28 cellular contexts compared by ENCODE assay signal in genomic region chr13:98181106-98181815, GRCh38. TPM values are rescaled to one million over a fixed set of nuclear protein-coding genes. Genes with fewer than 3 reads are reported as not detected.
"Had no signal": no experiment of that assay in that cellular context is flagged by ENCODE, and none has a peak within 500 bp of the region (broad histone marks: within the 10 kb centered on the region; RNA-seq: fewer than 3 reads in every experiment).

No MANE protein-coding gene starts in this region.

- H3K27ac ChIP-seq: hepatocyte, neural progenitor cell, psoas muscle, skin epidermis, suprapubic skin, transverse colon, vagina, WERI-Rb-1 had no signal

- H3K36me3 ChIP-seq: neural progenitor cell, suprapubic skin, transverse colon, vagina had no signal

- H2AFZ ChIP-seq: hepatocyte, neural progenitor cell had no signal

- H3K36me3 Mint-ChIP-seq: naive B cell had no signal

- ATAC-seq: esophagus mucosa; mucosa of descending colon; psoas muscle; right cardiac atrium; stimulated activated naive CD8-positive, alpha-beta T cell treated with anti-CD3 and anti-CD28 coated beads, Interleukin-15, amount 100 ng/mL, for 72 hours had no signal

- H3K4me2 ChIP-seq: hepatocyte, neural progenitor cell had no signal

- H3K4me3 Mint-ChIP-seq: central memory CD8-positive, alpha-beta T cell; naive B cell; neural progenitor cell; stimulated activated naive CD8-positive, alpha-beta T cell treated with anti-CD3 and anti-CD28 coated beads, Interleukin-15, amount 100 ng/mL, for 72 hours had no signal

- H3K9ac ChIP-seq: neural progenitor cell had no signal

- H3K27me3 ChIP-seq: hepatocyte, neural progenitor cell, suprapubic skin, transverse colon, vagina had no signal

- H3K4me1 ChIP-seq: neural progenitor cell, psoas muscle, suprapubic skin, transverse colon, vagina had no signal

- H3K27me3 Mint-ChIP-seq: stimulated activated naive CD8-positive, alpha-beta T cell treated with anti-CD3 and anti-CD28 coated beads, Interleukin-15, amount 100 ng/mL, for 72 hours had no signal

- FAIRE-seq: endometrium had no signal

- H3K4me3 ChIP-seq: hepatocyte, mucosa of descending colon, neural progenitor cell, psoas muscle, skin epidermis, suprapubic skin, transverse colon, vagina had no signal

- H3K27ac Mint-ChIP-seq: naive B cell; neural progenitor cell; stimulated activated naive CD8-positive, alpha-beta T cell treated with anti-CD3 and anti-CD28 coated beads, Interleukin-15, amount 100 ng/mL, for 72 hours had no signal

- DNase-seq: activated CD4-positive, alpha-beta T cell treated with anti-CD3 and anti-CD28 coated beads, Interleukin-2, amount 50 U/mL, for 4 hours; activated naive CD4-positive, alpha-beta T cell treated with Interleukin-2 at 50 U/mL for 16 hours; activated T-cell treated with anti-CD3 and anti-CD28 coated beads for 4 hours; cortex of kidney; islet precursor cell; mucosa of descending colon; naive B cell; psoas muscle; right cardiac atrium; stimulated activated CD4-positive, alpha-beta T cell treated with anti-CD3 and anti-CD28 coated beads, Interleukin-15, amount 100 ng/mL, for 24 hours; stimulated activated CD4-positive, alpha-beta T cell treated with anti-CD3 and anti-CD28 coated beads, Interleukin-2, amount 100 ng/mL, for 48 hours; stimulated activated naive CD8-positive, alpha-beta T cell treated with anti-CD3 and anti-CD28 coated beads, Interleukin-15, amount 100 ng/mL, for 72 hours; SW 1271; T-helper 2 cell; transverse colon; WERI-Rb-1 had no signal

- H3K9me3 ChIP-seq: mucosa of descending colon, psoas muscle, suprapubic skin, transverse colon, vagina had no signal

- H3K9me3 Mint-ChIP-seq: central memory CD8-positive, alpha-beta T cell had no signal

- H3K4me1 Mint-ChIP-seq: central memory CD8-positive, alpha-beta T cell; naive B cell; neural progenitor cell; stimulated activated naive CD8-positive, alpha-beta T cell treated with anti-CD3 and anti-CD28 coated beads, Interleukin-15, amount 100 ng/mL, for 72 hours had no signal

RNA-seq across cellular contexts. Expression of gene RNF113B, which starts 4.2 kb away (rescaled TPM):
- total RNA-seq: esophagus mucosa, glomerular endothelial cell, hepatocyte, left lobe of liver, lung microvascular endothelial cell, mucosa of descending colon, osteoblast, psoas muscle, right cardiac atrium, suprapubic skin, transverse colon, vagina had no signal
